ENCODE assay signal across 10 cellular contexts in genomic region chr7:158270106-158270775, GRCh38.
"Had no signal": no experiment of that assay in that cellular context is flagged by ENCODE, and none has a peak within 500 bp of the region (broad histone marks: within the 10 kb centered on the region; RNA-seq: fewer than 3 reads in every experiment).

No MANE protein-coding gene starts in this region.

- H3K4me2 ChIP-seq: neural progenitor cell, SK-N-SH had no signal

- H3K27me3 ChIP-seq: neural progenitor cell had no signal

- H3K27ac Mint-ChIP-seq: activated naive CD4-positive, alpha-beta T cell treated with anti-CD3 and anti-CD28 coated beads, Interleukin-2, amount 50 U/mL, for 72 hours had no signal

- H3K36me3 Mint-ChIP-seq: activated naive CD4-positive, alpha-beta T cell treated with anti-CD3 and anti-CD28 coated beads, Interleukin-2, amount 50 U/mL, for 72 hours had no signal

- H3K4me3 Mint-ChIP-seq: neural progenitor cell had no signal

- H2AFZ ChIP-seq: neural progenitor cell had no signal

- H3K4me1 ChIP-seq: esophagus muscularis mucosa had no signal

- H3K9ac ChIP-seq: neural progenitor cell, SK-N-SH had no signal

- H3K27ac ChIP-seq: esophagus muscularis mucosa, neural progenitor cell, VCaP had no signal

- H3K36me3 ChIP-seq: esophagus muscularis mucosa, neural progenitor cell had no signal

- H3K9me3 Mint-ChIP-seq: activated naive CD4-positive, alpha-beta T cell treated with anti-CD3 and anti-CD28 coated beads, Interleukin-2, amount 50 U/mL, for 72 hours had no signal

- DNase-seq: activated CD4-positive, alpha-beta T cell treated with anti-CD3 and anti-CD28 coated beads for 4 hours; mesendoderm; right cardiac atrium; SK-N-SH; stimulated activated CD4-positive, alpha-beta T cell treated with anti-CD3 and anti-CD28 coated beads, Interleukin-2, amount 100 ng/mL, for 24 hours; stimulated activated naive CD4-positive, alpha-beta T cell had no signal

- ATAC-seq: activated naive CD4-positive, alpha-beta T cell treated with anti-CD3 and anti-CD28 coated beads, Interleukin-2, amount 50 U/mL, for 72 hours had no signal

- H3K4me3 ChIP-seq: esophagus muscularis mucosa, neural progenitor cell had no signal

- H3K9me3 ChIP-seq: esophagus muscularis mucosa, SK-N-SH had no signal
